ENCODE assay signal across 8 cellular contexts in the genomic region with DNA sequence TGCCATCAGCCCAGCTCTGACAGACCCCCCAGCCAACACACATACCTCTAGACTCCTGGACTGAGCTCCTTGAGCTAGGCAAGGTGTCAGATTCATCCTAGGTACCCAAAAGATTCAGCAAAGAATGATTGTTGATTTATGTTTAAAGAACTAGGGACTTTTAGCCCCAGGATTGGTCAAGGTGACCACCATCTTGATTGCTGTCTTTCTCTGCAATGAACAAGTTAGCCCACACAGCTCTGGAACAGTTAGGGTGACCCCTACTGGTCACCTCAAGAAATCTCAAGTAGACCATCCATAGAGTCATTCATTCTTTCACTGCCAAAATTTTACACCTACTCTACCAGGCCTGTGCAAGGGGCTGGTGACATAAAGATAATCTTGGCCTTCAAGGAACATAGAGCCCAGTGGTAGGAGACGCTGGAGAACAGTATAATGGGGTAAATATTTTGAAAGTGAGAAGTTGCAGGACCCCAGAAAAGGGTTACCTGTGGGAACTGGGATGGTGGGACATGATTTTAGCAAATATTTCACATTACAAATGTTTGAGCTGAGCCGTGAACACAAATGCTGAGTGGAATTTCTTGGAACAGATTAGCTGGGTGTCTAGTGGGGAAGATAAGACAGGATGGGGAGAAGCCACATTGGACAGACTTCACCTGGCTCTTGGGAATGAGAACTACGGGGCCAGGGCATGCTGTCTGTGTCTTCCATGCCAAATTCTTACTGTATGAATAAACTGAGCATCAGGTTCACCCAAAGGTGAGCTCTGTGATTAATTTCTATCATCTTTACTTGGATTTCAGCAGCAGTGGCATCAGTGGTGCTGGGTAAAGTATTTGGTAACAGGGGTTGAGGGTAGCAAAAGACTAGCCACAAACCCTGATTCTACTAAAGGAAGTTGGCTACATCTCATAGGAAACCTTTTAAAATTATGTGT. TPM values are rescaled to one million over a fixed set of nuclear protein-coding genes. Genes with fewer than 3 reads are reported as not detected.
DNase-seq lines count a peak whose midpoint lies in the region; ATAC-seq, FAIRE-seq and TF ChIP-seq lines count a peak whose summit lies in the region.

No MANE protein-coding gene starts in this region.

- DNase-seq in AG10803 (ENCODE audit: low read depth): peak; percentile 66
- DNase-seq in GM12891 (ENCODE audit: insufficient read length, low spot score): peak; percentile 39
- DNase-seq in HT-29 (ENCODE audit: low spot score): peak; percentile 74
- peak; percentile 13 for DNase-seq in RCC 7860 (ENCODE audit: low spot score)
- peak; percentile 55 for DNase-seq in mammary epithelial cell
- DNase-seq in iris pigment epithelial cell (ENCODE audit: low read depth): peak; percentile 75
- DNase-seq in mucosa of gallbladder (ENCODE audit: low spot score): no peak

- no peaks in the 10 kb centered on the region for H3K79me2 ChIP-seq in mammary epithelial cell (ENCODE audit: insufficient read depth, low read length)

- intact Hi-C loops in mammary epithelial cell (cut with micrococcal nuclease): loop anchor here (1.0 kb wide), 5 partner anchors 81 to 248 kb away; partner anchors contain the start of gene RNF141

- in situ Hi-C loops in mammary epithelial cell (cut with MboI; ENCODE audit: low sequenced_read_pairs in 2 of 2): loop anchor here in 1 of 2 donors (10.0 kb wide), 1 partner anchor 130 kb away; no protein-coding TSS in a partner anchor

- dilution Hi-C loops in mammary epithelial cell (cut with HindIII; ENCODE audit: low sequenced_read_pairs): no loop called here

- H3K36me3 ChIP-seq in mammary epithelial cell (ENCODE audit: insufficient read depth, low read length): no peaks in the 10 kb centered on the region

- no peak overlapping the region for H3K9ac ChIP-seq in mammary epithelial cell (ENCODE audit: insufficient read depth, low read length)

- no peaks in the 10 kb centered on the region for H3K27me3 ChIP-seq in mammary epithelial cell (ENCODE audit: insufficient read depth, low read length)

- no peak overlapping the region for H3K4me3 ChIP-seq in AG10803 (ENCODE audit: low read length)
- H3K4me3 ChIP-seq in mammary epithelial cell (replicated peaks in 1 of 3; ENCODE audit: insufficient read depth in 1 of 3, low read depth in 2 of 3, low read length in 3 of 3): no peak overlapping the region

- H2AFZ ChIP-seq in mammary epithelial cell (ENCODE audit: low read depth, low read length): peak overlapping the region; percentile 51

- H3K4me1 ChIP-seq in mammary epithelial cell (ENCODE audit: insufficient read depth, low read length): peaks cover 28% of the 10 kb centered on the region

- no peaks in the 10 kb centered on the region for H4K20me1 ChIP-seq in mammary epithelial cell (ENCODE audit: insufficient read depth, low read length)

- H3K36me3 Mint-ChIP-seq in stimulated activated memory B cell treated with anti-CD40 and anti-IgM and Interleukin-4, amounts not matched to agents 10 μg/mL and 1 μg/mL and 100 μg/mL, for 72 hours: no peaks in the 10 kb centered on the region

- no peaks in the 10 kb centered on the region for H3K9me3 Mint-ChIP-seq in stimulated activated memory B cell treated with anti-CD40 and anti-IgM and Interleukin-4, amounts not matched to agents 10 μg/mL and 1 μg/mL and 100 μg/mL, for 72 hours

- no peak overlapping the region for H3K27ac ChIP-seq in mammary epithelial cell (ENCODE audit: insufficient read depth, low read depth, low read length)

- TF ChIP-seq CTCF in AG10803 (conservative IDR thresholded peaks at IDR 0.05; ENCODE audit: low read length) (peak; percentile 69), mammary epithelial cell (conservative IDR thresholded peaks at IDR 0.05 in 1 of 2, IDR thresholded peaks at IDR 0.05 in 1 of 2; ENCODE audit: extremely low read depth in 1 of 2, insufficient read depth in 1 of 2, low read depth in 1 of 2, low read length in 2 of 2) (peak; percentile 65 to 74)

- peak; percentile 73 for ATAC-seq in stimulated activated memory B cell treated with anti-CD40 and anti-IgM and Interleukin-4, amounts not matched to agents 10 μg/mL and 1 μg/mL and 100 μg/mL, for 72 hours

- BruUV-seq in mammary epithelial cell (replicated peaks; lab: Mats Ljungman, UMichigan): no TSS peak

- CTCF ChIA-PET in mammary epithelial cell (lab: Charles Lee; ENCODE audit: low non-redundant PET): interaction anchor here (0.6 to 1.8 kb wide), 4 partner anchors 63 to 241 kb away, joined by 3 to 8 read pairs (median 4); no protein-coding TSS in a partner anchor

- H3K4me1 Mint-ChIP-seq in stimulated activated memory B cell treated with anti-CD40 and anti-IgM and Interleukin-4, amounts not matched to agents 10 μg/mL and 1 μg/mL and 100 μg/mL, for 72 hours: peaks cover 72% of the 10 kb centered on the region

- no peaks in the 10 kb centered on the region for H3K9me3 ChIP-seq in mammary epithelial cell (replicated peaks; ENCODE audit: insufficient read depth, low read length)

- H3K4me3 Mint-ChIP-seq in stimulated activated memory B cell treated with anti-CD40 and anti-IgM and Interleukin-4, amounts not matched to agents 10 μg/mL and 1 μg/mL and 100 μg/mL, for 72 hours: no peak overlapping the region

- 18% methylated on average over 3 of the region's 3 CpGs for WGBS in mammary epithelial cell (ENCODE audit: low coverage, missing lambda C conversion rate)

- no peak for TF ChIP-seq POLR2A in GM12891 (IDR thresholded peaks at IDR 0.05; ENCODE audit: low read depth, low read length)

- H3K27ac Mint-ChIP-seq in stimulated activated memory B cell treated with anti-CD40 and anti-IgM and Interleukin-4, amounts not matched to agents 10 μg/mL and 1 μg/mL and 100 μg/mL, for 72 hours: peak overlapping the region; percentile 63

- peak; percentile 83 for FAIRE-seq in GM12891 (lab: Jason Lieb, UNC)
- FAIRE-seq in RCC 7860 (lab: Jason Lieb, UNC): no peak

- H3K27me3 Mint-ChIP-seq in stimulated activated memory B cell treated with anti-CD40 and anti-IgM and Interleukin-4, amounts not matched to agents 10 μg/mL and 1 μg/mL and 100 μg/mL, for 72 hours: no peaks in the 10 kb centered on the region

- peak overlapping the region; percentile 35 for H3K4me2 ChIP-seq in mammary epithelial cell (ENCODE audit: insufficient read depth, low read depth, low read length)

TF ChIP-seq in GM12891, 5 proteins besides CTCF, POLR2A, EP300 and RAD21:
- TF ChIP-seq POU2F2 (IDR thresholded peaks at IDR 0.05; ENCODE audit: low read depth, low read length): no peak
TF ChIP-seq in GM12891: peak in this region for 0.

RNA-seq across cellular contexts. Expression of gene IRAG1, which starts 39.1 kb away (rescaled TPM):
- polyA plus RNA-seq in GM12891 (2012; ENCODE audit: low read depth, missing spikeins): 0.01 TPM
- 0.21 and 1.3 TPM in 2 replicates for total RNA-seq in HT-29 (2014; rRNA removed; shearing (Covaris generic))
- total RNA-seq in mammary epithelial cell (1 to 10 TPM in 1 of 2 donors, under 1 TPM in 1; 0.31 to 2.0 TPM), mucosa of gallbladder (112 TPM)
- 0.14 TPM for polyA plus RNA-seq in mammary epithelial cell
- not detected for polyA minus RNA-seq in mammary epithelial cell

Comparison
In these comparisons a context has a peak if more than half of its experiments do, and no peak if none do; other contexts are left out.
1. RNA of gene IRAG1, which starts 39.1 kb away (total RNA-seq): 112 TPM in mucosa of gallbladder (single experiment); 0.31 to 2.0 TPM in mammary epithelial cell and 0.21 to 1.3 TPM in HT-29; every median in the first group is over 10 times any median in the second.